ENCODE assay signal across 20 cellular contexts in the genomic region with DNA sequence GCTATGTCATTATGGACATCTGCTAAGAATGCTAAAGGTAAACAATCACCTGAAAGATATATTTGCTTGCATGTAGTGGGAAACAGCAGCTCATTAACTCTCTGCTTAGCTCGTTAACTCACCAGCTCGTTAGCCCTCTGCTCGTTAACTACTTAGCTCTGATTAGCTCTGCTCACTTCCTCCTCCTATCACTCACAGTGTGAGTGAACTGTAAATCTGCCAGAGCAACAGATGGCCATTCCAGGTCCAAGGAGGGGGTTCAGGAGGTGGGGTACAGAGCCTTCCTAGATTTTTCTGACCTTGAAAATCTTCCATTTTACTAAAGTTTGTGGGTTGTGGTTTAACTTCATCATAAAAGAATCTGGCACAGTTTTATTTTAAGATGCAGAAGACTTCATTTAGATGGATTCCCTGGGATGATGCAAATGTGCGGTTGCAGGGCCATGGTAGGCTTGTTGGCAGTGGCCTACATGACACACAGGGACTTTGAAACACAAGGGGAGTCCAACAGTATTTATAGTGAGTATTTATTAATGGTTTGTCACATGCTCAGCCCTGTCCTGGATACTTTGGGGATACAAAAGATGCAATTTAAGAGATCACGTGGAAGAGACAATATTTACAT.
DNase-seq lines count a peak whose midpoint lies in the region; FAIRE-seq and TF ChIP-seq lines count a peak whose summit lies in the region.
"Had no signal": no experiment of that assay in that cellular context is flagged by ENCODE, and none has a peak within 500 bp of the region (broad histone marks: within the 10 kb centered on the region; RNA-seq: fewer than 3 reads in every experiment).

No MANE protein-coding gene starts in this region.

- no peaks in the 10 kb centered on the region for H3K9me3 Mint-ChIP-seq in astrocyte (ENCODE audit: unreplicated experiment)

- H3K27ac ChIP-seq in astrocyte (ENCODE audit: low read depth, low read length), result no peak overlapping the region
- no peak overlapping the region for H3K27ac ChIP-seq in fibroblast of lung (ENCODE audit: insufficient read depth, low read length)
- no peak overlapping the region for H3K27ac ChIP-seq in transverse colon
- H3K27ac ChIP-seq: A549, KMS-11 had no signal

- TF ChIP-seq POLR2A in transverse colon (IDR thresholded peaks at IDR 0.05), result no peak

- H3K27me3 ChIP-seq in astrocyte (ENCODE audit: insufficient read depth, low read length) (no peaks in the 10 kb centered on the region), fibroblast of lung (ENCODE audit: control insufficient read depth, insufficient read depth, low read length) (no peaks in the 10 kb centered on the region), transverse colon (no peaks in the 10 kb centered on the region)

- H3K4me1 ChIP-seq in astrocyte (ENCODE audit: insufficient read depth, low read length) (no peaks in the 10 kb centered on the region), fibroblast of lung (ENCODE audit: control insufficient read depth, extremely low read depth, insufficient read depth, low read length) (no peaks in the 10 kb centered on the region), transverse colon (no peaks in the 10 kb centered on the region)
- H3K4me1 ChIP-seq: A549 had no signal

- TF ChIP-seq EP300 in transverse colon (IDR thresholded peaks at IDR 0.05; ENCODE audit: low read depth), result no peak

- H3K4me1 Mint-ChIP-seq in astrocyte (ENCODE audit: low read depth, unreplicated experiment), result peaks cover 12% of the 10 kb centered on the region
- H3K4me1 Mint-ChIP-seq: B cell had no signal

- H4K20me1 ChIP-seq in astrocyte (ENCODE audit: insufficient read depth, low read length) (no peaks in the 10 kb centered on the region), fibroblast of lung (ENCODE audit: control insufficient read depth, extremely low read depth, insufficient read depth, low read length) (no peaks in the 10 kb centered on the region)

- H3K4me3 ChIP-seq in astrocyte (ENCODE audit: insufficient read depth, low read depth, low read length) (no peak overlapping the region), fibroblast of lung (replicated peaks in 1 of 4; ENCODE audit: control extremely low read depth in 1 of 4, insufficient read depth in 1 of 4, low read depth in 3 of 4, low read length in 4 of 4) (no peak overlapping the region), transverse colon (no peak overlapping the region)
- H3K4me3 ChIP-seq: A549 had no signal

- intact Hi-C loops in transverse colon (cut with DNase I; ENCODE audit: low total_unique reads), result no loop called here

- H2AFZ ChIP-seq in astrocyte (ENCODE audit: low read depth, low read length) (no peak overlapping the region), fibroblast of lung (ENCODE audit: low read length) (no peak overlapping the region)

- no peaks in the 10 kb centered on the region for H3K36me3 Mint-ChIP-seq in astrocyte (ENCODE audit: low read depth, unreplicated experiment)

- no peaks in the 10 kb centered on the region for H3K36me3 ChIP-seq in astrocyte (ENCODE audit: insufficient read depth, low read length)
- no peaks in the 10 kb centered on the region for H3K36me3 ChIP-seq in fibroblast of lung (ENCODE audit: control insufficient read depth, insufficient read depth, low read length)
- no peaks in the 10 kb centered on the region for H3K36me3 ChIP-seq in transverse colon

- H3K4me2 ChIP-seq in astrocyte (ENCODE audit: low read length), result peak overlapping the region; percentile 0
- no peak overlapping the region for H3K4me2 ChIP-seq in fibroblast of lung (ENCODE audit: extremely low read depth, insufficient read depth, low read length)
- H3K4me2 ChIP-seq: A549, KMS-11 had no signal

- DNase-seq in A172 (ENCODE audit: low spot score), result peak; percentile 28
- DNase-seq in NCI-H524 (lab: John Stamatoyannopoulos, UW), result peak; percentile 12 to 78
- DNase-seq in astrocyte (ENCODE audit: low read depth), result peak; percentile 65
- DNase-seq in fibroblast of lung (ENCODE audit: low read depth in 2 of 2), result peak; percentile 16 to 72
- DNase-seq in DMS153 treated with DMSO at 0.1 percent for 48 hours (lab: John Stamatoyannopoulos, UW; ENCODE audit: unreplicated experiment), result no peak
- DNase-seq in DMS53 (lab: John Stamatoyannopoulos, UW), result no peak
- no peak for DNase-seq in transverse colon
- DNase-seq: GOT3, HCEC 1CT, IMR-90, MV-4-11, NCI-H1694 treated with DMSO at 0.1 percent for 48 hours, NCI-H2081 treated with DMSO at 0.1 percent for 48 hours, NCI-H446 treated with DMSO at 0.1 percent for 48 hours, NCI-H748 treated with DMSO at 0.1 percent for 48 hours had no signal

- in situ Hi-C loops in transverse colon (cut with MboI; ENCODE audit: low pct_ligation_motif_present in 1 of 4, low pct_unique_long_range_greater_than_20kb in 1 of 4, low sequenced_read_pairs in 3 of 4), result no loop called here

- H3K4me3 Mint-ChIP-seq in astrocyte (ENCODE audit: unreplicated experiment), result no peak overlapping the region
- H3K4me3 Mint-ChIP-seq: B cell had no signal

- H3K9ac ChIP-seq in astrocyte (ENCODE audit: low read length) (no peak overlapping the region), fibroblast of lung (ENCODE audit: insufficient read depth, low read length) (no peak overlapping the region)
- H3K9ac ChIP-seq: KMS-11 had no signal

- H3K9me3 ChIP-seq in astrocyte (ENCODE audit: insufficient read depth, low read depth, low read length) (peaks cover 3% of the 10 kb centered on the region), fibroblast of lung (ENCODE audit: control insufficient read depth, insufficient read depth, low read depth, low read length) (no peaks in the 10 kb centered on the region), transverse colon (no peaks in the 10 kb centered on the region)
- H3K9me3 ChIP-seq: A549 had no signal

- no peaks in the 10 kb centered on the region for H3K27me3 Mint-ChIP-seq in astrocyte (ENCODE audit: low read depth, unreplicated experiment)
- H3K27me3 Mint-ChIP-seq: B cell had no signal

- H3K79me2 ChIP-seq in astrocyte (ENCODE audit: insufficient read depth, low read length) (no peaks in the 10 kb centered on the region), fibroblast of lung (ENCODE audit: control insufficient read depth, insufficient read depth, low read length) (no peaks in the 10 kb centered on the region)

- H3K27ac Mint-ChIP-seq in astrocyte (ENCODE audit: unreplicated experiment), result no peak overlapping the region
- H3K27ac Mint-ChIP-seq: B cell had no signal

- FAIRE-seq in astrocyte (lab: Jason Lieb, UNC), result no peak
- FAIRE-seq: A549, G401.6, RCC 7860 had no signal

- TF ChIP-seq CTCF in astrocyte (IDR thresholded peaks at IDR 0.05; ENCODE audit: insufficient read depth, low read depth, low read length) (no peak), fibroblast of lung (conservative IDR thresholded peaks at IDR 0.05 in 1 of 2, IDR thresholded peaks at IDR 0.05 in 1 of 2; ENCODE audit: low read depth in 1 of 2, low read length in 2 of 2) (no peak), transverse colon (IDR thresholded peaks at IDR 0.05) (no peak)

- 78 to 84% methylated on average over 4 to 5 of the region's 5 CpGs for WGBS in transverse colon (ENCODE audit: low coverage in 1 of 2), 2 donors

Comparison
In these comparisons a context has a peak if more than half of its experiments do, and no peak if none do; other contexts are left out.
1. DNase-seq: peak in A172 (single experiment), NCI-H524 (2 of 2), astrocyte (single experiment) and fibroblast of lung (2 of 2); none in DMS153 treated with DMSO at 0.1 percent for 48 hours (single experiment), DMS53 (single experiment) and transverse colon (single experiment).